9 cellular contexts compared by ENCODE assay signal in the genomic region with DNA sequence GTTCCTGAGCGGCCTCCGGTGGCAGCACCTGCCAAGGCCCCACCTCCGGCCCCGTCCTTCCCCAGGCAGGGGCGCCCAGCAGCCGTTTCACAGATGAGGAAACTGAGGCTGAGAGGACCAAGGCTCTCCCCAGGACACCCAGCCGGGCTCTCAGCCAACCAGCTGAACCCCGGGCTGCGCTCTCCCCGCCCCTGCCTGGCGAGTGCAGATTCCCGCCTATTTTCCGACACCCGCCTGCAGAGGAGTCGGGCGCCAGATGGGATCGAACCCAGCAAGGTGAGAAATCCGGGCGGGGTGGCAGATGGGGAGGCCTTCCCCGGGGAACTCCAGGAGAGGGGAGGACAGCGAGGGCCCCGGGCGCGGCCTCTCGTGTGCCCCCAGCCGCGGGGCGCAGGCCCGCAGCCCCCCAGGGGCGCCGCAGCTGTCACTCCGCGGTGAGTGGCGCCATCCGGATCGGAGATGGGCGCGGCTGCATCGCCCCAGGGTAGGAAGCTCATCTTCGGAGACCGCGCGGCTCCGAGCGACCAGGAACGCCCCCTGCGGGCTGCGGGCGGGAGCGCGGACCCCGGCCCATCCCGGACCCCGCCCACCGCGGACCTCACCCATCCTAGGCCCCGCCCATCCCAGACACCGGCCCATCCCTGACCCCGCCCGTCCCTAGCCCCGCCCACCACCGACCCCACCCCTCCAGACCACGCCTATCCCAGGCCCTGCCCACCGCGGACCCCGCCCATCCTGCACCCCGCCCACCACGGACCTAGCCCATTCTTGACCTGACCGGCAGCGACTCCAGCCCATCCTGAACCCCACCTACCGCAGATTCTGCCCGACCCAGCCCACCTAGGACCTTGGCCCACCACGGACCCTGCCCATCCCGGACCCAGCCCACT.
DNase-seq lines count a peak whose midpoint lies in the region; ATAC-seq lines count a peak whose summit lies in the region.
"Had no signal": no experiment of that assay in that cellular context is flagged by ENCODE, and none has a peak within 500 bp of the region (broad histone marks: within the 10 kb centered on the region; RNA-seq: fewer than 3 reads in every experiment).

No MANE protein-coding gene starts in this region.

- no peak overlapping the region for H3K27ac ChIP-seq in neuronal stem cell (replicated peaks; ENCODE audit: low read length)

- peak overlapping the region in 1 of 2 donors; percentile 32 for H3K4me3 ChIP-seq in neuronal stem cell (ENCODE audit: low read length in 2 of 2)

- H4K8ac ChIP-seq in neuronal stem cell (ENCODE audit: low read depth, low read length): no peak overlapping the region

- H3K18ac ChIP-seq in neuronal stem cell (ENCODE audit: low read length): peak overlapping the region; percentile 76

- no peaks in the 10 kb centered on the region for H3K36me3 Mint-ChIP-seq in activated T-helper 2 cell treated with anti-CD3 and anti-CD28 coated beads, Interferon-gamma antibody, Interleukin-2, Interleukin-4, amounts not matched to agents 10 μg/mL and 5 μg/mL and 100 μg/mL, durations not matched to agents 14 hours and 24 hours and 36 hours (ENCODE audit: low read depth)
- H3K36me3 Mint-ChIP-seq: CD4-positive, CD25-positive, alpha-beta regulatory T cell had no signal

- DNase-seq in SKM-1 treated with dmso at 0.1 percent for 144 hours (lab: John Stamatoyannopoulos, UW; ENCODE audit: unreplicated experiment) (peak; percentile 2), SKM-1 (lab: John Stamatoyannopoulos, UW; ENCODE audit: unreplicated experiment) (no peak), NCI-H2171 treated with DMSO at 0.1 percent for 48 hours (lab: John Stamatoyannopoulos, UW) (peak; percentile 98), neuronal stem cell (ENCODE audit: low spot score) (peak; percentile 80)
- peak; percentile 38 for DNase-seq in activated T-helper 2 cell treated with anti-CD3 and anti-CD28 coated beads, Interferon-gamma antibody, Interleukin-2, Interleukin-4, amounts not matched to agents 10 μg/mL and 5 μg/mL and 100 μg/mL, durations not matched to agents 14 hours and 24 hours and 36 hours (ENCODE audit: low spot score)

- H3K4ac ChIP-seq in neuronal stem cell (ENCODE audit: low read length): no peak overlapping the region

- peak overlapping the region; percentile 2 for H3K4me3 Mint-ChIP-seq in activated T-helper 2 cell treated with anti-CD3 and anti-CD28 coated beads, Interferon-gamma antibody, Interleukin-2, Interleukin-4, amounts not matched to agents 10 μg/mL and 5 μg/mL and 100 μg/mL, durations not matched to agents 14 hours and 24 hours and 36 hours (ENCODE audit: low read depth)
- H3K4me3 Mint-ChIP-seq: CD4-positive, CD25-positive, alpha-beta regulatory T cell had no signal

- peak overlapping the region; percentile 73 for H2AFZ ChIP-seq in neuronal stem cell (ENCODE audit: low read length)

- no peaks in the 10 kb centered on the region for H3K9me3 Mint-ChIP-seq in activated T-helper 2 cell treated with anti-CD3 and anti-CD28 coated beads, Interferon-gamma antibody, Interleukin-2, Interleukin-4, amounts not matched to agents 10 μg/mL and 5 μg/mL and 100 μg/mL, durations not matched to agents 14 hours and 24 hours and 36 hours

- peak overlapping the region; percentile 55 for H3K23ac ChIP-seq in neuronal stem cell (ENCODE audit: low read depth, low read length, poor library complexity)

- no peaks in the 10 kb centered on the region for H3K4me1 Mint-ChIP-seq in activated T-helper 2 cell treated with anti-CD3 and anti-CD28 coated beads, Interferon-gamma antibody, Interleukin-2, Interleukin-4, amounts not matched to agents 10 μg/mL and 5 μg/mL and 100 μg/mL, durations not matched to agents 14 hours and 24 hours and 36 hours (ENCODE audit: low read depth)

- peaks cover 12% of the 10 kb centered on the region for H3K27me3 Mint-ChIP-seq in activated T-helper 2 cell treated with anti-CD3 and anti-CD28 coated beads, Interferon-gamma antibody, Interleukin-2, Interleukin-4, amounts not matched to agents 10 μg/mL and 5 μg/mL and 100 μg/mL, durations not matched to agents 14 hours and 24 hours and 36 hours (ENCODE audit: low read depth)

- ATAC-seq in HG03135 (IDR thresholded peaks at IDR 0.05; ENCODE audit: unreplicated experiment) (no peak), GM18870 (IDR thresholded peaks at IDR 0.05; ENCODE audit: unreplicated experiment) (no peak), HG03097 (IDR thresholded peaks at IDR 0.05; ENCODE audit: low FRiP score, unreplicated experiment) (no peak)

- no peak overlapping the region for H2BK120ac ChIP-seq in neuronal stem cell (ENCODE audit: low read depth, low read length)

- no peak overlapping the region for H3K14ac ChIP-seq in neuronal stem cell (ENCODE audit: low read length)

- no peak overlapping the region for H4K91ac ChIP-seq in neuronal stem cell (ENCODE audit: low read depth, low read length, poor library complexity)

- no peaks in the 10 kb centered on the region for H3K79me1 ChIP-seq in neuronal stem cell (ENCODE audit: low read depth, low read length)

- peak overlapping the region; percentile 66 for H3K4me2 ChIP-seq in neuronal stem cell (ENCODE audit: insufficient read depth, low read length, poor library complexity, severe bottlenecking)

- H2BK5ac ChIP-seq in neuronal stem cell (ENCODE audit: low read length): peak overlapping the region; percentile 78

- peak overlapping the region; percentile 93 for H2AK5ac ChIP-seq in neuronal stem cell (ENCODE audit: low read depth, low read length)

- no peak overlapping the region for H2BK12ac ChIP-seq in neuronal stem cell (ENCODE audit: low read length)

- peak overlapping the region; percentile 94 for H2BK15ac ChIP-seq in neuronal stem cell (ENCODE audit: low read length)

- H3K4me1 ChIP-seq in neuronal stem cell (ENCODE audit: control insufficient read depth in 2 of 2, insufficient read depth in 1 of 2, low read depth in 1 of 2, low read length in 2 of 2): peaks cover 0 to 10% of the 10 kb centered on the region in 2 donors

- no peaks in the 10 kb centered on the region for H3K36me3 ChIP-seq in neuronal stem cell (replicated peaks in 1 of 2; ENCODE audit: control insufficient read depth in 2 of 2, insufficient read depth in 2 of 2, low read length in 2 of 2)

- WGBS in neuronal stem cell (ENCODE audit: extremely low coverage in 2 of 2, insufficient read length in 2 of 2, insufficient replicate concordance in 1 of 2), 2 donors: no CpG with 5 or more reads among the region's 74 CpGs

- H3K27me3 ChIP-seq in neuronal stem cell (ENCODE audit: control insufficient read depth in 3 of 3, insufficient read depth in 3 of 3, low read depth in 1 of 3, low read length in 3 of 3): peaks cover 0 to 88% (median 27%) of the 10 kb centered on the region in 3 experiments

- intact Hi-C loops in activated T-helper 2 cell treated with anti-CD3 and anti-CD28 coated beads, Interferon-gamma antibody, Interleukin-2, Interleukin-4, amounts not matched to agents 10 μg/mL and 5 μg/mL and 100 μg/mL, durations not matched to agents 14 hours and 24 hours and 36 hours (cut with micrococcal nuclease): no loop called here

- no peak overlapping the region for H3K27ac Mint-ChIP-seq in activated T-helper 2 cell treated with anti-CD3 and anti-CD28 coated beads, Interferon-gamma antibody, Interleukin-2, Interleukin-4, amounts not matched to agents 10 μg/mL and 5 μg/mL and 100 μg/mL, durations not matched to agents 14 hours and 24 hours and 36 hours
- H3K27ac Mint-ChIP-seq: CD4-positive, CD25-positive, alpha-beta regulatory T cell had no signal

- H3K9ac ChIP-seq in neuronal stem cell (ENCODE audit: low read depth, low read length, poor library complexity): peak overlapping the region; percentile 60

- H3K9me3 ChIP-seq in neuronal stem cell (replicated peaks in 1 of 2; ENCODE audit: control insufficient read depth in 2 of 2, insufficient read depth in 1 of 2, low read depth in 1 of 2, low read length in 2 of 2): peaks cover 2 to 3% of the 10 kb centered on the region in 2 donors
